In the genomic region with DNA sequence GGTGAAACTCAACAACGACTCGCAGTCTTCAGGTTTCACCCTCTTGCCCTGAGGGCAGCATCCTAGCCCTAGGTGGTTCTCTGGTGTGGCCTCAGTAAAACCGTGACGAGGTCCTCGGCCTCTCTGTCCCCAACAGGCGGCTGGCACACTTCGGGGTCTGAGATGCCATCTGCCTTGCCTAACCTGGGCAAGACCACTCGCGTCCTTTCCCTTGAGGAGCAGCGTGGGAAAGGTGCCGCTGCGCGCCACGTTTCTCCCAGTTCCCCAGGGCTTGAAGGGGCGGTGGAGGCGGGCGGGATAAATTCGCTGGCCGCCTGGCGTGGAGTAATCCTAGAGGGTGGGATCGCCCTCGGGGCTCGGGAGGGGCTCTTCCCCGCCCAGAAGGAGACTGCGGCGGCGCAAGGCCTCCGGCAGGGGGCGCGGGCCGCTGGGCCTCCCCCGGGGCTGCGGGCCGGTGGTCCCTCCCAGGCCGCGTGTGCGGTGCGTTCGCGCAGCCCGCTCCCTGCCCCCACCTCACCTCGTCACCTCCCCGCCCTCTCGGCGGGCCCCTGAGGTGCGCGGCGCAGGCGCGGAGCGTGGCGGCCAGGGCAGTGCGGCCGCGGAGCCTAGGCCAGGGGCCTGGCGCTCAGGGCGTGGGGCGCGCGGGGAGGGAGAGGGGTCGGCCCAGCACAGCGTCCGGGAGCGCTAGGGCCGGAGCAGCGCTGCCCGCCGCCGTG, we compare ENCODE assay signal across 8 cellular contexts. TPM values are rescaled to one million over a fixed set of nuclear protein-coding genes. Genes with fewer than 3 reads are reported as not detected.
DNase-seq lines count a peak whose midpoint lies in the region; ATAC-seq and TF ChIP-seq lines count a peak whose summit lies in the region.

A gene with protein sequence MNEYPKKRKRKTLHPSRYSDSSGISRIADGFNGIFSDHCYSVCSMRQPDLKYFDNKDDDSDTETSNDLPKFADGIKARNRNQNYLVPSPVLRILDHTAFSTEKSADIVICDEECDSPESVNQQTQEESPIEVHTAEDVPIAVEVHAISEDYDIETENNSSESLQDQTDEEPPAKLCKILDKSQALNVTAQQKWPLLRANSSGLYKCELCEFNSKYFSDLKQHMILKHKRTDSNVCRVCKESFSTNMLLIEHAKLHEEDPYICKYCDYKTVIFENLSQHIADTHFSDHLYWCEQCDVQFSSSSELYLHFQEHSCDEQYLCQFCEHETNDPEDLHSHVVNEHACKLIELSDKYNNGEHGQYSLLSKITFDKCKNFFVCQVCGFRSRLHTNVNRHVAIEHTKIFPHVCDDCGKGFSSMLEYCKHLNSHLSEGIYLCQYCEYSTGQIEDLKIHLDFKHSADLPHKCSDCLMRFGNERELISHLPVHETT (plus strand): TSS at position 551 of the 716 bp plus-strand sequence. CDS start 5,263 bp downstream, outside the sequence.

- peak within 1 kb of the TSS; percentile 95 for H2AFZ ChIP-seq in OCI-LY3 (ENCODE audit: low read depth, low read length)

- H3K27me3 ChIP-seq in HUES6 (ENCODE audit: control insufficient read depth, insufficient read depth, low read length) = no peaks in the 10 kb centered on the region
- H3K27me3 ChIP-seq in OCI-LY3 (ENCODE audit: low read depth, low read length) = no peaks in the 10 kb centered on the region
- H3K27me3 ChIP-seq in mucosa of stomach (ENCODE audit: control insufficient read depth, insufficient read depth, low read length) = no peaks in the 10 kb centered on the region

- peaks cover 23% of the 10 kb centered on the region for H4K20me1 ChIP-seq in OCI-LY3 (ENCODE audit: insufficient read depth, low read length)

- H3K4me1 ChIP-seq in HUES6 (ENCODE audit: control insufficient read depth, insufficient read depth, low read length) = peaks cover 14% of the 10 kb centered on the region; the same call in 1 of the 2 replicates
- peaks cover 22% of the 10 kb centered on the region for H3K4me1 ChIP-seq in OCI-LY3 (ENCODE audit: low read length)
- peaks cover 5% of the 10 kb centered on the region for H3K4me1 ChIP-seq in mucosa of stomach (ENCODE audit: control insufficient read depth, insufficient read depth, low read length)

- no peaks in the 10 kb centered on the region for H3K9me3 ChIP-seq in HUES6 (ENCODE audit: control insufficient read depth, insufficient read depth, low read depth, low read length)
- no peaks in the 10 kb centered on the region for H3K9me3 ChIP-seq in OCI-LY3 (ENCODE audit: insufficient read depth, low read length)
- no peaks in the 10 kb centered on the region for H3K9me3 ChIP-seq in mucosa of stomach (ENCODE audit: control insufficient read depth, low read length)

- peaks cover 11% of the 10 kb centered on the region for H3K36me3 ChIP-seq in HUES6 (ENCODE audit: control insufficient read depth, insufficient read depth, low read length)
- peaks cover 7% of the 10 kb centered on the region for H3K36me3 ChIP-seq in OCI-LY3 (replicated peaks; ENCODE audit: low read depth, low read length)
- H3K36me3 ChIP-seq in mucosa of stomach (ENCODE audit: control insufficient read depth, insufficient read depth, low read length) = no peaks in the 10 kb centered on the region

- peak within 1 kb of the TSS; percentile 95 for H3K4me2 ChIP-seq in OCI-LY3 (ENCODE audit: low read length)

- DNase-seq in DMS 273 treated with DMSO at 0.1 percent for 48 hours (lab: John Stamatoyannopoulos, UW) (peak; percentile 83), activated T-cell treated with anti-CD3 and anti-CD28 coated beads for 24 hours (ENCODE audit: low read depth) (peak; percentile 81), epithelial cell of proximal tubule (ENCODE audit: low read depth) (no peak)
- peak; percentile 60 to 70 for DNase-seq in stimulated activated CD8-positive, alpha-beta memory T cell treated with anti-CD3 and anti-CD28 coated beads, Interleukin-7, amount 100 ng/mL, for 1 hour (ENCODE audit: low read depth in 2 of 2)

- peak within 1 kb of the TSS; percentile 93 for H3K27ac ChIP-seq in HUES6 (ENCODE audit: low read depth, low read length)
- peak within 1 kb of the TSS; percentile 74 for H3K27ac ChIP-seq in OCI-LY3 (ENCODE audit: low read length)

- H3K9ac ChIP-seq in HUES6 (ENCODE audit: low read length) (peak within 1 kb of the TSS; percentile 94), OCI-LY3 (ENCODE audit: low read length) (peak within 1 kb of the TSS; percentile 90), mucosa of stomach (ENCODE audit: low read length) (peak within 1 kb of the TSS; percentile 79)

- ATAC-seq in GM21423 (IDR thresholded peaks at IDR 0.05; ENCODE audit: unreplicated experiment) = peak; percentile 78

- H3K4me3 ChIP-seq in HUES6 (ENCODE audit: low read depth, low read length) (peak within 1 kb of the TSS; percentile 69), OCI-LY3 (ENCODE audit: low read length) (peak within 1 kb of the TSS; percentile 93), epithelial cell of proximal tubule (ENCODE audit: low read depth, low read length) (peak within 1 kb of the TSS; percentile 90), mucosa of stomach (ENCODE audit: low read length) (peak within 1 kb of the TSS; percentile 66)

- H3K79me2 ChIP-seq in OCI-LY3 (ENCODE audit: low read length) = peaks cover 53% of the 10 kb centered on the region

- TF ChIP-seq CTCF in OCI-LY3 (IDR thresholded peaks at IDR 0.05; ENCODE audit: low read depth, low read length) = peak; percentile 71
- peak; percentile 58 for TF ChIP-seq CTCF in epithelial cell of proximal tubule (conservative IDR thresholded peaks at IDR 0.05; ENCODE audit: low read depth, low read length)

RNA-seq across cellular contexts. Expression of the gene that starts here (rescaled TPM):
- 35.2 and 42.6 TPM in 2 replicates for total RNA-seq in epithelial cell of proximal tubule
